In genomic region chr1:29238601-29238964, GRCh38 we compare ENCODE assay signal across 8 cellular contexts. TPM values are rescaled to one million over a fixed set of nuclear protein-coding genes. Genes with fewer than 3 reads are reported as not detected.
DNase-seq lines count a peak whose midpoint lies in the region; ATAC-seq, FAIRE-seq and TF ChIP-seq lines count a peak whose summit lies in the region.

No MANE protein-coding gene starts in this region.

- H3K9ac ChIP-seq in NT2/D1 (ENCODE audit: insufficient read length, low read depth): peak overlapping the region; percentile 92
- no peak overlapping the region for H3K9ac ChIP-seq in parathyroid adenoma

- FAIRE-seq in GM12891 (lab: Jason Lieb, UNC): no peak

- no peaks in the 10 kb centered on the region for H3K36me3 Mint-ChIP-seq in CD4-positive, CD25-positive, alpha-beta regulatory T cell

- ATAC-seq in CD4-positive, CD25-positive, alpha-beta regulatory T cell (ENCODE audit: low read depth in 2 of 2): no peak

- H3K4me3 Mint-ChIP-seq in CD4-positive, CD25-positive, alpha-beta regulatory T cell: peak overlapping the region; percentile 75 to 88 (median 82)

- H3K27me3 ChIP-seq in CD4-positive, CD25-positive, alpha-beta regulatory T cell (ENCODE audit: control insufficient read depth, insufficient read depth, low read length): peaks cover 17% of the 10 kb centered on the region
- H3K27me3 ChIP-seq in NT2/D1 (ENCODE audit: insufficient read depth, insufficient read length) (peaks cover 47% of the 10 kb centered on the region), parathyroid adenoma (ENCODE audit: control insufficient read depth, insufficient read depth, low read length) (no peaks in the 10 kb centered on the region)

- H3K4me1 ChIP-seq in CD4-positive, CD25-positive, alpha-beta regulatory T cell (ENCODE audit: control insufficient read depth, insufficient read depth, low read length, poor library complexity, severe bottlenecking): peaks cover 24% of the 10 kb centered on the region
- H3K4me1 ChIP-seq in NT2/D1 (ENCODE audit: insufficient read depth, insufficient read length) (peaks cover 29% of the 10 kb centered on the region), parathyroid adenoma (peaks cover 7% of the 10 kb centered on the region)

- no peak for TF ChIP-seq CTCF in parathyroid adenoma (IDR thresholded peaks at IDR 0.05)

- H3K27me3 Mint-ChIP-seq in CD4-positive, CD25-positive, alpha-beta regulatory T cell: peaks cover 62% of the 10 kb centered on the region

- H3K4me1 Mint-ChIP-seq in CD4-positive, CD25-positive, alpha-beta regulatory T cell: peaks cover 6 to 22% (median 13%) of the 10 kb centered on the region in 4 donors

- no peak overlapping the region for H3K27ac Mint-ChIP-seq in CD4-positive, CD25-positive, alpha-beta regulatory T cell

- H3K27ac ChIP-seq in CD4-positive, CD25-positive, alpha-beta regulatory T cell (ENCODE audit: insufficient read depth, low read length, poor library complexity, severe bottlenecking): no peak overlapping the region
- H3K27ac ChIP-seq in epithelial cell of prostate (peak overlapping the region; percentile 94), parathyroid adenoma (no peak overlapping the region)

- no peaks in the 10 kb centered on the region for H3K79me2 ChIP-seq in parathyroid adenoma

- no peak for TF ChIP-seq POLR2A in GM12891 (IDR thresholded peaks at IDR 0.05; ENCODE audit: low read depth, low read length)

- no peaks in the 10 kb centered on the region for H3K9me3 ChIP-seq in CD4-positive, CD25-positive, alpha-beta regulatory T cell (ENCODE audit: control insufficient read depth in 2 of 2, low read length in 2 of 2)
- H3K9me3 ChIP-seq in NT2/D1 (ENCODE audit: insufficient read depth, low read length) (no peaks in the 10 kb centered on the region), parathyroid adenoma (ENCODE audit: control insufficient read depth, low read length) (no peaks in the 10 kb centered on the region)

- peaks cover 0 to 3% (median 0%) of the 10 kb centered on the region in 7 donors for H3K9me3 Mint-ChIP-seq in CD4-positive, CD25-positive, alpha-beta regulatory T cell

- H2AFZ ChIP-seq in parathyroid adenoma: peak overlapping the region; percentile 83

- no peak overlapping the region for H3K4me3 ChIP-seq in CD4-positive, CD25-positive, alpha-beta regulatory T cell (ENCODE audit: low read depth, low read length)
- H3K4me3 ChIP-seq in NT2/D1 (ENCODE audit: insufficient read length, low read depth) (peak overlapping the region; percentile 83), parathyroid adenoma (ENCODE audit: low read depth, low read length) (peak overlapping the region; percentile 50)

- H3K4me2 ChIP-seq in parathyroid adenoma (ENCODE audit: low read length): peak overlapping the region; percentile 60

- DNase-seq in CD4-positive, CD25-positive, alpha-beta regulatory T cell: no peak
- no peak for DNase-seq in NT2/D1 (ENCODE audit: low read depth, low spot score)
- DNase-seq in epithelial cell of prostate (ENCODE audit: low read depth, low spot score): no peak
- no peak for DNase-seq in activated gamma-delta T cell (lab: John Stamatoyannopoulos, UW)
- DNase-seq in NCI-H1930 (lab: John Stamatoyannopoulos, UW): no peak
- DNase-seq in SHP77 (lab: John Stamatoyannopoulos, UW): no peak
- no peak for DNase-seq in GM12891 (ENCODE audit: insufficient read length, low spot score)

- no peaks in the 10 kb centered on the region for H3K36me3 ChIP-seq in CD4-positive, CD25-positive, alpha-beta regulatory T cell (ENCODE audit: control insufficient read depth, insufficient read depth, low read length)
- H3K36me3 ChIP-seq in NT2/D1 (ENCODE audit: insufficient read depth, insufficient read length, low read length): no peaks in the 10 kb centered on the region
- no peaks in the 10 kb centered on the region for H3K36me3 ChIP-seq in parathyroid adenoma (ENCODE audit: control insufficient read depth, insufficient read depth, low read length)

TF ChIP-seq in GM12891, 5 proteins besides CTCF, POLR2A, EP300 and RAD21:
- TF ChIP-seq TAF1 (IDR thresholded peaks at IDR 0.05; ENCODE audit: low read depth, low read length): no peak
- TF ChIP-seq POU2F2 (IDR thresholded peaks at IDR 0.05; ENCODE audit: low read depth, low read length): no peak
- TF ChIP-seq POLR2AphosphoS5 (IDR thresholded peaks at IDR 0.05; ENCODE audit: low read depth, low read length): no peak
- no peak for TF ChIP-seq PAX5 (IDR thresholded peaks at IDR 0.05; ENCODE audit: insufficient read depth, low read length, severe bottlenecking)
- no peak for TF ChIP-seq SPI1 (IDR thresholded peaks at IDR 0.05; ENCODE audit: low read depth, low read length)
TF ChIP-seq in GM12891: peak in this region for 0.

RNA-seq across cellular contexts. Expression of gene PTPRU, which starts 2.3 kb away (rescaled TPM):
- total RNA-seq in CD4-positive, CD25-positive, alpha-beta regulatory T cell: not detected
- not detected for polyA plus RNA-seq in CD4-positive, CD25-positive, alpha-beta regulatory T cell
- polyA plus RNA-seq in GM12891 (2012; ENCODE audit: low read depth, missing spikeins): 0.06 TPM

RNA-seq across cellular contexts. Expression of gene MECR, which starts 7.8 kb away (rescaled TPM):
- total RNA-seq in CD4-positive, CD25-positive, alpha-beta regulatory T cell: 11.6 TPM
- polyA plus RNA-seq in CD4-positive, CD25-positive, alpha-beta regulatory T cell: 10 to 100 TPM; 10.1 to 16.3 (median 13.2) TPM
- 25.3 TPM for polyA plus RNA-seq in GM12891 (2012; ENCODE audit: low read depth, missing spikeins)

RNA-seq across cellular contexts. Expression of gene SRSF4, which starts 56.9 kb away (rescaled TPM):
- 108 TPM for total RNA-seq in CD4-positive, CD25-positive, alpha-beta regulatory T cell
- 10 to 100 TPM; 87.2 to 95.0 (median 92.6) TPM for polyA plus RNA-seq in CD4-positive, CD25-positive, alpha-beta regulatory T cell
- 58.9 TPM for polyA plus RNA-seq in GM12891 (2012; ENCODE audit: low read depth, missing spikeins)
